Comparison of ENCODE assay signal across 1 cellular context in genomic region chr18:59001166-59001565, GRCh38.
TF ChIP-seq lines count a peak whose summit lies in the region.

No MANE protein-coding gene starts in this region.

TF ChIP-seq in GM23338, 12 proteins besides CTCF, POLR2A, EP300 and RAD21 (continued from another document):
- no peak for TF ChIP-seq ZNF462 (CRISPR knock-in tag; IDR thresholded peaks at IDR 0.05)
- TF ChIP-seq ZNF114 (CRISPR knock-in tag; IDR thresholded peaks at IDR 0.05), result no peak
- no peak for TF ChIP-seq JUNB (IDR thresholded peaks at IDR 0.05; ENCODE audit: unreplicated experiment)
- TF ChIP-seq EZH2 (IDR thresholded peaks at IDR 0.05; ENCODE audit: low read depth, unreplicated experiment), result no peak
